ENCODE assay signal across 22 cellular contexts in the genomic region with DNA sequence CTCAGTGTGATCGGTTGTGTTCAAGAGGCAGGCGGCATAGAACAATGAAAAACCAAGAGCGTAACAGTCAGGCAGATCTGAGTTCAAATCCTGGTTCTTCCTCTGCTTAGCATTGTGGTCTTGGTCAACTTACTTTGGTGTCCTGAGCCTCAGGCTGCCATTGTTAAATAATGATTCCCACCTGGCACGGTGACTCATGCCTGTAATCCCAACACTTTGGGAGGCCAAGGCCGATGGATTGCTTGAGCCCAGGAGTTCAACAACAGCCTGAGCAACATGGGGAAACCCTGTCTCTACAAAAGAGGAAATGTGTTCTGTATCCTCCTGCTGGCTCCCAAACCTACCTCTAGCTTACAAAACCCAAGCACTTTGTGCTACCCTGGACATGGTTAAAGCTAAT.
A peak's percentile ranks its signal among the peaks of the same experiment; 100 is the strongest.
DNase-seq lines count a peak whose midpoint lies in the region; ATAC-seq, FAIRE-seq and TF ChIP-seq lines count a peak whose summit lies in the region.
"Had no signal": no experiment of that assay in that cellular context is flagged by ENCODE, and none has a peak within 500 bp of the region (broad histone marks: within the 10 kb centered on the region; RNA-seq: fewer than 3 reads in every experiment).

No MANE protein-coding gene starts in this region.

- dilution Hi-C loops in IMR-90 (cut with HindIII; ENCODE audit: low sequenced_read_pairs, unreplicated experiment): no loop called here

- in situ Hi-C loops in IMR-90 (cut with MboI; ENCODE audit: low sequenced_read_pairs): loop anchor here (5.0 kb wide), 1 partner anchor 196 kb away; no protein-coding TSS in a partner anchor

- peaks cover 6% of the 10 kb centered on the region; the same call in 1 of the 2 replicates for H3K9me1 ChIP-seq in IMR-90 (ENCODE audit: insufficient read depth, low read length)

- no peak overlapping the region for H2AK9ac ChIP-seq in IMR-90 (replicated peaks; ENCODE audit: low read depth, low read length, poor library complexity)

- TF ChIP-seq RAD21 in IMR-90 (IDR thresholded peaks at IDR 0.05; ENCODE audit: low read length): no peak

- no peak overlapping the region for H3K9ac ChIP-seq in IMR-90 (ENCODE audit: low read depth, low read length)
- H3K9ac ChIP-seq in trophoblast cell (ENCODE audit: low read length): no peak overlapping the region

- no peak overlapping the region for H2BK20ac ChIP-seq in IMR-90 (ENCODE audit: low read depth, low read length)

- H3K27me3 ChIP-seq in IMR-90 (ENCODE audit: control insufficient read depth, insufficient read depth, low read length) (no peaks in the 10 kb centered on the region), bronchial epithelial cell (ENCODE audit: control insufficient read depth, insufficient read depth, low read length) (no peaks in the 10 kb centered on the region), trophoblast cell (ENCODE audit: insufficient read depth, low read length) (no peaks in the 10 kb centered on the region), body of pancreas (no peaks in the 10 kb centered on the region), spleen (replicated peaks in 1 of 7) (no peaks in the 10 kb centered on the region)

- no peak overlapping the region for H3K23ac ChIP-seq in IMR-90 (ENCODE audit: low read depth, low read length)
- no peak overlapping the region for H3K23ac ChIP-seq in trophoblast cell (ENCODE audit: low read length)

- H3K27ac ChIP-seq in IMR-90 (ENCODE audit: insufficient read depth, low read length) (no peak overlapping the region), trophoblast cell (ENCODE audit: low read depth, low read length) (no peak overlapping the region), body of pancreas (no peak overlapping the region), spleen (no peak overlapping the region)
- H3K27ac ChIP-seq: SK-N-MC had no signal

- H3K36me3 ChIP-seq in IMR-90 (ENCODE audit: control insufficient read depth, insufficient read depth, low read length) (no peaks in the 10 kb centered on the region), bronchial epithelial cell (ENCODE audit: control insufficient read depth, insufficient read depth, low read length) (no peaks in the 10 kb centered on the region), trophoblast cell (ENCODE audit: control insufficient read depth in 1 of 2, insufficient read depth in 2 of 2, low read length in 2 of 2) (no peaks in the 10 kb centered on the region), body of pancreas (replicated peaks in 1 of 2; ENCODE audit: insufficient read depth in 1 of 2, low read depth in 2 of 2) (no peaks in the 10 kb centered on the region), spleen (no peaks in the 10 kb centered on the region)

- H3K4me2 ChIP-seq in IMR-90 (ENCODE audit: low read depth, low read length) (no peak overlapping the region), trophoblast cell (ENCODE audit: low read length) (no peak overlapping the region)

- H2BK12ac ChIP-seq in trophoblast cell (ENCODE audit: low read length): peak overlapping the region; percentile 45

- H3K79me2 ChIP-seq in trophoblast cell (ENCODE audit: control insufficient read depth, insufficient read depth, low read length, poor library complexity): no peaks in the 10 kb centered on the region

- H2AK5ac ChIP-seq in IMR-90 (ENCODE audit: low read depth, low read length): peak overlapping the region; percentile 13; the same call in 1 of the 2 replicates
- H2AK5ac ChIP-seq in trophoblast cell (ENCODE audit: low read length): no peak overlapping the region

- H2BK15ac ChIP-seq in IMR-90 (ENCODE audit: low read depth, low read length): peak overlapping the region; percentile 67; the same call in 1 of the 3 replicates

- TF ChIP-seq CTCF in IMR-90 (conservative IDR thresholded peaks at IDR 0.05; ENCODE audit: low read depth, low read length) (no peak), bronchial epithelial cell (IDR thresholded peaks at IDR 0.05; ENCODE audit: insufficient read depth, low read length, severe bottlenecking) (no peak), body of pancreas (IDR thresholded peaks at IDR 0.05) (no peak), spleen (IDR thresholded peaks at IDR 0.05 in 8 of 11, conservative IDR thresholded peaks at IDR 0.05 in 3 of 11) (no peak)

- no peak overlapping the region for H2BK120ac ChIP-seq in IMR-90 (ENCODE audit: low read depth, low read length)
- H2BK120ac ChIP-seq in trophoblast cell (ENCODE audit: insufficient read depth, low read length, poor library complexity): peak overlapping the region; percentile 21

- H3K56ac ChIP-seq in IMR-90 (ENCODE audit: extremely low read depth, insufficient read depth, low read length): no peak overlapping the region

- no peak overlapping the region for H4K12ac ChIP-seq in trophoblast cell (ENCODE audit: low read depth, low read length)

- no peak overlapping the region for H3K4me3 ChIP-seq in IMR-90 (ENCODE audit: insufficient read depth, low read depth, low read length)
- no peak overlapping the region for H3K4me3 ChIP-seq in bronchial epithelial cell (ENCODE audit: low read depth, low read length)
- no peak overlapping the region for H3K4me3 ChIP-seq in trophoblast cell (ENCODE audit: low read depth, low read length)
- no peak overlapping the region for H3K4me3 ChIP-seq in body of pancreas
- H3K4me3 ChIP-seq in spleen: no peak overlapping the region
- H3K4me3 ChIP-seq: SK-N-MC had no signal

- H2BK5ac ChIP-seq in IMR-90 (ENCODE audit: low read depth, low read length, poor library complexity, severe bottlenecking) (no peak overlapping the region), trophoblast cell (ENCODE audit: low read depth, low read length, poor library complexity) (no peak overlapping the region)

- no peak overlapping the region for H4K8ac ChIP-seq in IMR-90 (ENCODE audit: low read depth in 2 of 2, low read length in 2 of 2)
- no peak overlapping the region for H4K8ac ChIP-seq in trophoblast cell (ENCODE audit: low read depth, low read length)

- POLR2A ChIA-PET in IMR-90 (lab: Charles Lee; ENCODE audit: unreplicated experiment): no interaction called here

- no peak overlapping the region for H3K14ac ChIP-seq in IMR-90 (replicated peaks; ENCODE audit: low read depth, low read length)
- H3K14ac ChIP-seq in trophoblast cell (ENCODE audit: low read length): no peak overlapping the region

- no peaks in the 10 kb centered on the region for H3K79me1 ChIP-seq in IMR-90 (ENCODE audit: low read depth in 1 of 2, low read length in 2 of 2)
- H3K79me1 ChIP-seq in trophoblast cell (ENCODE audit: low read length): peaks cover 20% of the 10 kb centered on the region

- no peaks in the 10 kb centered on the region for H4K20me1 ChIP-seq in IMR-90 (ENCODE audit: insufficient read depth, low read length)

- TF ChIP-seq POLR2A in IMR-90 (IDR thresholded peaks at IDR 0.05; ENCODE audit: low read depth, low read length) (no peak), body of pancreas (IDR thresholded peaks at IDR 0.05) (no peak), spleen (IDR thresholded peaks at IDR 0.05) (no peak)

- H3K18ac ChIP-seq in IMR-90 (ENCODE audit: low read depth, low read length): no peak overlapping the region
- H3K18ac ChIP-seq in trophoblast cell (ENCODE audit: low read length): no peak overlapping the region

- peaks cover 14% of the 10 kb centered on the region for H3K4me1 ChIP-seq in IMR-90 (ENCODE audit: control insufficient read depth, insufficient read depth, low read length)
- H3K4me1 ChIP-seq in trophoblast cell (ENCODE audit: control insufficient read depth in 1 of 2, insufficient read depth in 2 of 2, low read length in 2 of 2): peaks cover 36% of the 10 kb centered on the region in 2 experiments
- no peaks in the 10 kb centered on the region for H3K4me1 ChIP-seq in body of pancreas
- H3K4me1 ChIP-seq in spleen: peaks cover 0 to 7% (median 0%) of the 10 kb centered on the region in 6 donors

- BruUV-seq in IMR-90 (replicated peaks; lab: Mats Ljungman, UMichigan): no TSS peak

- peak; percentile 79 for FAIRE-seq in bronchial epithelial cell (lab: Jason Lieb, UNC)
- FAIRE-seq: GM12892, GM19239 had no signal

- H4K91ac ChIP-seq in IMR-90 (ENCODE audit: insufficient read depth, low read depth, low read length) (no peak overlapping the region), trophoblast cell (ENCODE audit: low read depth, low read length) (peak overlapping the region; percentile 20)

- intact Hi-C loops in IMR-90 (cut with micrococcal nuclease): loop anchor here (10.0 kb wide), 2 partner anchors 324 to 364 kb away; no protein-coding TSS in a partner anchor
- intact Hi-C loops in body of pancreas (cut with DNase I): no loop called here
- intact Hi-C loops in spleen (cut with DNase I; ENCODE audit: low total_unique reads): no loop called here

- H2AFZ ChIP-seq in IMR-90 (replicated peaks; ENCODE audit: low read length, poor library complexity) (no peak overlapping the region), trophoblast cell (ENCODE audit: insufficient read depth, low read length, poor library complexity) (no peak overlapping the region)

- CTCF ChIA-PET in IMR-90 (lab: Yijun Ruan, JAX): no interaction called here

- H4K5ac ChIP-seq in IMR-90 (ENCODE audit: low read depth, low read length): no peak overlapping the region

- H3K4ac ChIP-seq in IMR-90 (ENCODE audit: low read depth, low read length): no peak overlapping the region
- no peak overlapping the region for H3K4ac ChIP-seq in trophoblast cell (ENCODE audit: low read depth, low read length)

- no peaks in the 10 kb centered on the region for H3K9me3 ChIP-seq in IMR-90 (ENCODE audit: control insufficient read depth, insufficient read depth, low read length)
- H3K9me3 ChIP-seq in trophoblast cell (ENCODE audit: insufficient read depth, low read depth, low read length): peaks cover 3% of the 10 kb centered on the region
- no peaks in the 10 kb centered on the region for H3K9me3 ChIP-seq in body of pancreas
- no peaks in the 10 kb centered on the region for H3K9me3 ChIP-seq in spleen

- 88% methylated on average over 3 of the region's 5 CpGs; no CpG with 5 or more reads in 1 of the 2 experiments for WGBS in IMR-90 (ENCODE audit: extremely low coverage in 2 of 2, insufficient read length in 1 of 2), 2 experiments
- no CpG with 5 or more reads among the region's 5 CpGs for WGBS in trophoblast cell (ENCODE audit: extremely low coverage, insufficient coverage, insufficient read length)
- 78 to 94% methylated on average over 5 of the region's 5 CpGs for WGBS in body of pancreas, 2 donors
- 68 to 93% (median 84%) methylated on average over 5 of the region's 5 CpGs for WGBS in spleen, 5 donors

- DNase-seq in SKM-1 treated with dmso at 0.1 percent for 144 hours (lab: John Stamatoyannopoulos, UW; ENCODE audit: unreplicated experiment) (peak; percentile 25), SKM-1 (lab: John Stamatoyannopoulos, UW; ENCODE audit: unreplicated experiment) (no peak), IMR-90 (no peak), bronchial epithelial cell (ENCODE audit: low read depth) (no peak), trophoblast cell (no peak), body of pancreas (no peak), spleen (no peak)
- DNase-seq in stimulated activated CD4-positive, alpha-beta T cell treated with anti-CD3 and anti-CD28 coated beads, Interleukin-4, amount 100 ng/mL, for 1 hour: no peak
- DNase-seq: 8988T; C1 segment of cervical spinal cord; DMS153; HFFc6; NCI-H1092 treated with DMSO at 0.1 percent for 48 hours; NCI-H1694; NCI-H2107; NCI-H345; NCI-H69; NK-92 treated with Interleukin-12 subunit alpha and Interleukin-12 subunit beta, amount 100 ng/mL, for 24 hours; PC-3 had no signal

- ATAC-seq in IMR-90 (ENCODE audit: low read depth): no peak
- ATAC-seq in body of pancreas: no peak
- ATAC-seq: PC-3 had no signal

TF ChIP-seq in IMR-90, 13 proteins besides CTCF, POLR2A, EP300 and RAD21 (continues in another document):
- no peak for TF ChIP-seq NFE2L2 (IDR thresholded peaks at IDR 0.05; ENCODE audit: low read depth, low read length)
